In the genomic region with DNA sequence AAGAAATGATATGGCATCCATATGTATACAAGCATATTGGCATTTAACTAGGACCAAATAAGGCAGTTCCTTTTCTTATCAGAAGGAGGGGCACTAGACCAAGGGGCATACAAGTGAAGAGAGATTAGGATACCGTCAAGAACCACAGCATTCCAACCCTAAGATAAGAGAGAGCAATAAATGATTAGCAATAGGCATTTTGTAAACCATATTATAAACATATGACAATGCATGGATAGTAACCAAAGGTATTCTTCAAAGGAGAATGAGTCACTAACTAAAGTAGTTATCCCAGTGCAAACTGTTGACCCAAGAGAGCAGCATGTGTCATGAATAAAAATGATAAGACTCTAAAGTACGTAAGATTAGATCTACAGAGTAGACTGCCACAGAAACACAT, we compare ENCODE assay signal across 23 cellular contexts.
DNase-seq lines count a peak whose midpoint lies in the region; ATAC-seq and TF ChIP-seq lines count a peak whose summit lies in the region.
"Had no signal": no experiment of that assay in that cellular context is flagged by ENCODE, and none has a peak within 500 bp of the region (broad histone marks: within the 10 kb centered on the region; RNA-seq: fewer than 3 reads in every experiment).

No MANE protein-coding gene starts in this region.

- H3K4me1 Mint-ChIP-seq in stimulated activated naive CD8-positive, alpha-beta T cell treated with anti-CD3 and anti-CD28 coated beads, Interleukin-15, amount 100 ng/mL, for 72 hours, result no peaks in the 10 kb centered on the region
- H3K4me1 Mint-ChIP-seq: nephron; stimulated activated naive B cell treated with anti-CD40 and anti-IgM and Interleukin-4, amounts not matched to agents 10 μg/mL and 1 μg/mL and 100 μg/mL, for 72 hours had no signal

- H3K4me1 ChIP-seq in RWPE2 (ENCODE audit: insufficient read depth, poor library complexity, severe bottlenecking) (no peaks in the 10 kb centered on the region), tibial artery (no peaks in the 10 kb centered on the region)
- H3K4me1 ChIP-seq: colonic mucosa, upper lobe of left lung had no signal

- intact Hi-C loops in tibial artery (cut with DNase I; ENCODE audit: low total_unique reads), result no loop called here

- no peaks in the 10 kb centered on the region for H3K36me3 ChIP-seq in RWPE2 (ENCODE audit: low read depth)
- H3K36me3 ChIP-seq in tibial artery, result no peaks in the 10 kb centered on the region
- H3K36me3 ChIP-seq: colonic mucosa, upper lobe of left lung had no signal

- DNase-seq in SIG-M5 treated with dmso at 0.1 percent for 504 hours (lab: John Stamatoyannopoulos, UW; ENCODE audit: unreplicated experiment) (peak; percentile 6), SIG-M5 (lab: John Stamatoyannopoulos, UW) (no peak), RWPE2 (ENCODE audit: low spot score) (no peak), tibial artery (no peak), NCI-H1417 treated with DMSO at 0.1 percent for 48 hours (lab: John Stamatoyannopoulos, UW) (no peak)
- DNase-seq in stimulated activated naive CD8-positive, alpha-beta T cell treated with anti-CD3 and anti-CD28 coated beads, Interleukin-15, amount 100 ng/mL, for 72 hours, result no peak
- DNase-seq: 8988T; activated CD4-positive, CD25-positive, alpha-beta regulatory T cell; amniotic stem cell; CD8-positive, alpha-beta T cell; colonic mucosa; glutamatergic neuron; GOT3; MV-4-11; NCI-H2029 treated with DMSO at 0.1 percent for 48 hours; NCI-H526 treated with DMSO at 0.1 percent for 48 hours; PC-9; stimulated activated naive B cell treated with anti-CD40 and anti-IgM and Interleukin-4, amounts not matched to agents 10 μg/mL and 1 μg/mL and 100 μg/mL, for 72 hours; upper lobe of left lung had no signal

- H3K9me3 Mint-ChIP-seq in stimulated activated naive CD8-positive, alpha-beta T cell treated with anti-CD3 and anti-CD28 coated beads, Interleukin-15, amount 100 ng/mL, for 72 hours, result no peaks in the 10 kb centered on the region
- H3K9me3 Mint-ChIP-seq: CD8-positive, alpha-beta T cell; nephron; stimulated activated naive B cell treated with anti-CD40 and anti-IgM and Interleukin-4, amounts not matched to agents 10 μg/mL and 1 μg/mL and 100 μg/mL, for 72 hours had no signal

- no peaks in the 10 kb centered on the region for H3K27me3 ChIP-seq in RWPE2 (ENCODE audit: insufficient read depth, poor library complexity, severe bottlenecking)
- no peaks in the 10 kb centered on the region for H3K27me3 ChIP-seq in tibial artery
- H3K27me3 ChIP-seq: colonic mucosa, upper lobe of left lung had no signal

- ATAC-seq in RWPE2 (ENCODE audit: low read depth) (peak; percentile 73), esophagus mucosa (peak; percentile 47), GM19324 (IDR thresholded peaks at IDR 0.05; ENCODE audit: low FRiP score, unreplicated experiment) (no peak)
- ATAC-seq in stimulated activated naive CD8-positive, alpha-beta T cell treated with anti-CD3 and anti-CD28 coated beads, Interleukin-15, amount 100 ng/mL, for 72 hours, result no peak
- ATAC-seq: CD8-positive, alpha-beta T cell; HepG2; stimulated activated naive B cell treated with anti-CD40 and anti-IgM and Interleukin-4, amounts not matched to agents 10 μg/mL and 1 μg/mL and 100 μg/mL, for 72 hours had no signal

- no peak for TF ChIP-seq CTCF in RWPE2 (IDR thresholded peaks at IDR 0.05; ENCODE audit: poor library complexity, severe bottlenecking)
- no peak for TF ChIP-seq CTCF in tibial artery (IDR thresholded peaks at IDR 0.05)

- no peak overlapping the region for H3K4me3 Mint-ChIP-seq in stimulated activated naive CD8-positive, alpha-beta T cell treated with anti-CD3 and anti-CD28 coated beads, Interleukin-15, amount 100 ng/mL, for 72 hours
- H3K4me3 Mint-ChIP-seq: CD8-positive, alpha-beta T cell; nephron; stimulated activated naive B cell treated with anti-CD40 and anti-IgM and Interleukin-4, amounts not matched to agents 10 μg/mL and 1 μg/mL and 100 μg/mL, for 72 hours had no signal

- H3K27me3 Mint-ChIP-seq in stimulated activated naive CD8-positive, alpha-beta T cell treated with anti-CD3 and anti-CD28 coated beads, Interleukin-15, amount 100 ng/mL, for 72 hours, result no peaks in the 10 kb centered on the region

- H3K4me3 ChIP-seq in RWPE2 (ENCODE audit: severe bottlenecking), result no peak overlapping the region
- no peak overlapping the region for H3K4me3 ChIP-seq in tibial artery
- H3K4me3 ChIP-seq: colonic mucosa, PC-9, upper lobe of left lung had no signal

- no peak overlapping the region for H3K27ac Mint-ChIP-seq in stimulated activated naive CD8-positive, alpha-beta T cell treated with anti-CD3 and anti-CD28 coated beads, Interleukin-15, amount 100 ng/mL, for 72 hours
- H3K27ac Mint-ChIP-seq: CD8-positive, alpha-beta T cell; nephron; stimulated activated naive B cell treated with anti-CD40 and anti-IgM and Interleukin-4, amounts not matched to agents 10 μg/mL and 1 μg/mL and 100 μg/mL, for 72 hours had no signal

- no peaks in the 10 kb centered on the region for H3K9me3 ChIP-seq in RWPE2 (ENCODE audit: severe bottlenecking)
- H3K9me3 ChIP-seq in tibial artery, result no peaks in the 10 kb centered on the region
- H3K9me3 ChIP-seq: colonic mucosa, upper lobe of left lung had no signal

- no peak overlapping the region for H3K27ac ChIP-seq in RWPE2 (ENCODE audit: poor library complexity, severe bottlenecking)
- H3K27ac ChIP-seq in tibial artery, result no peak overlapping the region
- H3K27ac ChIP-seq: colonic mucosa, PC-9, upper lobe of left lung had no signal

Comparison
In these comparisons a context has a peak if more than half of its experiments do, and no peak if none do; other contexts are left out.
1. ATAC-seq: peak in RWPE2 (single experiment) and esophagus mucosa (single experiment); none in stimulated activated naive CD8-positive, alpha-beta T cell treated with anti-CD3 and anti-CD28 coated beads, Interleukin-15, amount 100 ng/mL, for 72 hours (single experiment) and GM19324 (single experiment).